In the genomic region with DNA sequence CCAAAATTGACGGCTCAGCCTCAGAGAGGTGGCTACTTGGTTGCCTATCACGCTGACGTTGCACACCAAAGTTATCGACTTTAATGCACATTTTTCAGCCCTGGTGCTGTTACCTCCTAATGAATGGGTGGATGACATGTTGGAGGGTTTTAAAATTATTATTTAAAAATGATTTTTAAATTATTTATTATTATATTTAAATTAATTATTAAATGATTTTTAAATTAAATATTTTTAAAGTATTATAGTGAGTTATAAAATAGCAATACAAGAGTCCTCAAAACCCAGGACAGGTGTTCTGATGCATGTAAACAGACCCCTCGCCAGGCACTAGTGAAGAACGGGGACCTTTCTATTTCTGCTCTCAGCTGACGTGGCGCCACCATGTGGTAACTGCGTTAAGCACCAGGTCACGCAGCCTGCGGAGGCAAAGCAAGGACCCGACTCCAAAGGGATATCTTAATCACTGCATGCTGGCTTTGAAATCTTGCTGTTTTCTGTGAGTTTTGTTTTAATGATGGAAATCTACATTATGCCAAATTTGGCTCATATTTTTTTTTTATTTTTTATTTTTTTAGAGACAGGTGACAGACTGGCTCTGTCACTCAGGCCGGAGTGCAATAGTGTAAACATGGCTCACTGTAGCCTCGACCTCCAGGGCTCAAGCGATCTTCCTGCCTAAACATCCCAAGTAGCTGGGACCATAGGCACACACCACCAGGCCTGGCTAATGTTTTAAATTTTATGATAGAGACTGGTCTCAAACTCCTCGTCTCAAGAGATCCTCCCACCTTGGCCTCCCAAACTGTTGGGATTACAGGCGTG, we compare ENCODE assay signal across 1 cellular context.
TF ChIP-seq lines count a peak whose summit lies in the region.

No MANE protein-coding gene starts in this region.

TF ChIP-seq in GM12878, 131 proteins besides CTCF, POLR2A, EP300 and RAD21:
- TF ChIP-seq, protein P1, sequence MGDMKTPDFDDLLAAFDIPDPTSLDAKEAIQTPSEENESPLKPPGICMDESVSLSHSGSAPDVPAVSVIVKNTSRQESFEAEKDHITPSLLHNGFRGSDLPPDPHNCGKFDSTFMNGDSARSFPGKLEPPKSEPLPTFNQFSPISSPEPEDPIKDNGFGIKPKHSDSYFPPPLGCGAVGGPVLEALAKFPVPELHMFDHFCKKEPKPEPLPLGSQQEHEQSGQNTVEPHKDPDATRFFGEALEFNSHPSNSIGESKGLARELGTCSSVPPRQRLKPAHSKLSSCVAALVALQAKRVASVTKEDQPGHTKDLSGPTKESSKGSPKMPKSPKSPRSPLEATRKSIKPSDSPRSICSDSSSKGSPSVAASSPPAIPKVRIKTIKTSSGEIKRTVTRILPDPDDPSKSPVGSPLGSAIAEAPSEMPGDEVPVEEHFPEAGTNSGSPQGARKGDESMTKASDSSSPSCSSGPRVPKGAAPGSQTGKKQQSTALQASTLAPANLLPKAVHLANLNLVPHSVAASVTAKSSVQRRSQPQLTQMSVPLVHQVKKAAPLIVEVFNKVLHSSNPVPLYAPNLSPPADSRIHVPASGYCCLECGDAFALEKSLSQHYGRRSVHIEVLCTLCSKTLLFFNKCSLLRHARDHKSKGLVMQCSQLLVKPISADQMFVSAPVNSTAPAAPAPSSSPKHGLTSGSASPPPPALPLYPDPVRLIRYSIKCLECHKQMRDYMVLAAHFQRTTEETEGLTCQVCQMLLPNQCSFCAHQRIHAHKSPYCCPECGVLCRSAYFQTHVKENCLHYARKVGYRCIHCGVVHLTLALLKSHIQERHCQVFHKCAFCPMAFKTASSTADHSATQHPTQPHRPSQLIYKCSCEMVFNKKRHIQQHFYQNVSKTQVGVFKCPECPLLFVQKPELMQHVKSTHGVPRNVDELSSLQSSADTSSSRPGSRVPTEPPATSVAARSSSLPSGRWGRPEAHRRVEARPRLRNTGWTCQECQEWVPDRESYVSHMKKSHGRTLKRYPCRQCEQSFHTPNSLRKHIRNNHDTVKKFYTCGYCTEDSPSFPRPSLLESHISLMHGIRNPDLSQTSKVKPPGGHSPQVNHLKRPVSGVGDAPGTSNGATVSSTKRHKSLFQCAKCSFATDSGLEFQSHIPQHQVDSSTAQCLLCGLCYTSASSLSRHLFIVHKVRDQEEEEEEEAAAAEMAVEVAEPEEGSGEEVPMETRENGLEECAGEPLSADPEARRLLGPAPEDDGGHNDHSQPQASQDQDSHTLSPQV (IDR thresholded peaks at IDR 0.05) = no peak
- TF ChIP-seq SMC3 (IDR thresholded peaks at IDR 0.05; ENCODE audit: borderline replicate concordance, low read length) = peak; percentile 52; the same call in 1 of the 2 replicates
